ENCODE assay signal across 8 cellular contexts in genomic region chr9:99266136-99267023, GRCh38. TPM values are rescaled to one million over a fixed set of nuclear protein-coding genes. Genes with fewer than 3 reads are reported as not detected.
DNase-seq lines count a peak whose midpoint lies in the region; ATAC-seq and TF ChIP-seq lines count a peak whose summit lies in the region.

No MANE protein-coding gene starts in this region.

- DNase-seq in DMS79 (lab: John Stamatoyannopoulos, UW) (peak; percentile 3), LHCN-M2 (ENCODE audit: low read depth) (peak; percentile 45), SK-N-SH (peak; percentile 74), heart left ventricle (peak; percentile 63 to 79 (median 66)), pulmonary artery endothelial cell (ENCODE audit: low read depth, low spot score) (peak; percentile 8), COLO829 (ENCODE audit: low spot score) (no peak)
- DNase-seq in activated naive CD8-positive, alpha-beta T cell treated with anti-CD3 and anti-CD28 coated beads for 36 hours, result peak; percentile 76

- H3K9me2 ChIP-seq in SK-N-SH, result no peaks in the 10 kb centered on the region

- ATAC-seq in GM21619 (IDR thresholded peaks at IDR 0.05; ENCODE audit: unreplicated experiment), result peak; percentile 57
- ATAC-seq in heart left ventricle, result peak; percentile 55 to 88 (median 82)

- H3K27me3 Mint-ChIP-seq in activated naive CD8-positive, alpha-beta T cell treated with anti-CD3 and anti-CD28 coated beads for 36 hours, result peaks cover 4% of the 10 kb centered on the region

- no peak overlapping the region for H3K9ac ChIP-seq in SK-N-SH

- no peak overlapping the region; a peak in 1 of 4 replicates for H3K4me3 ChIP-seq in SK-N-SH (ENCODE audit: low read depth in 2 of 2, low read length in 1 of 2)
- H3K4me3 ChIP-seq in heart left ventricle, result no peak overlapping the region

- H3K4me2 ChIP-seq in SK-N-SH, result no peak overlapping the region

- POLR2A ChIA-PET in SK-N-SH (lab: Yijun Ruan, JAX), result no interaction called here

- peak; percentile 94 for TF ChIP-seq RAD21 in SK-N-SH (IDR thresholded peaks at IDR 0.05; ENCODE audit: low read length)

- peak overlapping the region; percentile 53 for H3K4me3 Mint-ChIP-seq in activated naive CD8-positive, alpha-beta T cell treated with anti-CD3 and anti-CD28 coated beads for 36 hours

- H2AFZ ChIP-seq in SK-N-SH (ENCODE audit: low read depth), result no peak overlapping the region

- H4K20me1 ChIP-seq in SK-N-SH (ENCODE audit: insufficient read depth), result no peaks in the 10 kb centered on the region

- H3K79me2 ChIP-seq in SK-N-SH (ENCODE audit: insufficient read depth), result no peaks in the 10 kb centered on the region

- 32% methylated on average over 18 of the region's 18 CpGs for WGBS in SK-N-SH (ENCODE audit: low lambda C conversion rate)
- 19 to 23% (median 20%) methylated on average over 16 to 18 of the region's 18 CpGs for WGBS in heart left ventricle, 4 donors

- no peak for TF ChIP-seq EP300 in SK-N-SH (IDR thresholded peaks at IDR 0.05; ENCODE audit: borderline replicate concordance in 1 of 2, low read depth in 1 of 2, low read length in 1 of 2)

- peaks cover 0 to 3% of the 10 kb centered on the region in 2 experiments; a peak in 1 of 4 replicates for H3K4me1 ChIP-seq in SK-N-SH (ENCODE audit: control insufficient read depth in 1 of 2, insufficient read depth in 2 of 2, low read depth in 1 of 2, low read length in 1 of 2)
- H3K4me1 ChIP-seq in heart left ventricle, result peaks cover 0 to 10% (median 2%) of the 10 kb centered on the region in 12 donors

- no peaks in the 10 kb centered on the region for H3K27me3 ChIP-seq in SK-N-SH (ENCODE audit: insufficient read depth)
- no peaks in the 10 kb centered on the region for H3K27me3 ChIP-seq in heart left ventricle

- intact Hi-C loops in heart left ventricle (cut with DNase I), result loop anchor here in 3 of 10 donors (5.0 to 10.0 kb wide), 5 partner anchors 79 to 758 kb away; partner anchors contain the start of gene NR4A3 (in 2 of the 3)

- TF ChIP-seq CTCF in SK-N-SH (IDR thresholded peaks at IDR 0.05) (peak; percentile 93), heart left ventricle (IDR thresholded peaks at IDR 0.05) (peak; percentile 65 to 90 (median 78))

- H3K9me3 ChIP-seq in SK-N-SH (no peaks in the 10 kb centered on the region), heart left ventricle (no peaks in the 10 kb centered on the region)

- H3K36me3 Mint-ChIP-seq in activated naive CD8-positive, alpha-beta T cell treated with anti-CD3 and anti-CD28 coated beads for 36 hours, result no peaks in the 10 kb centered on the region

- H3K9me3 Mint-ChIP-seq in activated naive CD8-positive, alpha-beta T cell treated with anti-CD3 and anti-CD28 coated beads for 36 hours, result no peaks in the 10 kb centered on the region

- H3K27ac ChIP-seq in SK-N-SH (ENCODE audit: low read depth in 2 of 2, low read length in 1 of 2) (no peak overlapping the region), heart left ventricle (no peak overlapping the region)

- H3K36me3 ChIP-seq in SK-N-SH (replicated peaks in 1 of 2; ENCODE audit: control insufficient read depth in 1 of 2, insufficient read depth in 2 of 2, low read length in 1 of 2) (no peaks in the 10 kb centered on the region), heart left ventricle (no peaks in the 10 kb centered on the region)

- H3F3A ChIP-seq in SK-N-SH (replicated peaks; ENCODE audit: insufficient read depth), result peaks cover 16% of the 10 kb centered on the region

- CTCF ChIA-PET in SK-N-SH (lab: Yijun Ruan, JAX), result interaction anchor here (0.5 to 2.3 kb wide), 14 partner anchors 9 to 1058 kb away, joined by 3 to 11 read pairs (median 3); no protein-coding TSS in a partner anchor

- peaks cover 26% of the 10 kb centered on the region for H3K4me1 Mint-ChIP-seq in activated naive CD8-positive, alpha-beta T cell treated with anti-CD3 and anti-CD28 coated beads for 36 hours

- H3K27ac Mint-ChIP-seq in activated naive CD8-positive, alpha-beta T cell treated with anti-CD3 and anti-CD28 coated beads for 36 hours, result peak overlapping the region; percentile 73

- no peak for TF ChIP-seq POLR2A in heart left ventricle (IDR thresholded peaks at IDR 0.05)

TF ChIP-seq in SK-N-SH, 30 proteins besides CTCF, POLR2A, EP300 and RAD21 (continues in another document):
- peak; percentile 43; the same call in 1 of the 2 replicates for TF ChIP-seq MXI1 (IDR thresholded peaks at IDR 0.05; ENCODE audit: low read depth, low read length)
- TF ChIP-seq TEAD4 (IDR thresholded peaks at IDR 0.05; ENCODE audit: borderline replicate concordance, insufficient read depth), result no peak
- TF ChIP-seq MEF2A (IDR thresholded peaks at IDR 0.05; ENCODE audit: borderline replicate concordance, low read depth), result no peak
- no peak for TF ChIP-seq NFIC (IDR thresholded peaks at IDR 0.05; ENCODE audit: borderline replicate concordance)
- no peak for TF ChIP-seq GABPA (IDR thresholded peaks at IDR 0.05; ENCODE audit: low read depth)
- no peak for TF ChIP-seq TAF1 (IDR thresholded peaks at IDR 0.05; ENCODE audit: borderline replicate concordance, low read depth, low read length)
- no peak for TF ChIP-seq ZBTB33 (IDR thresholded peaks at IDR 0.05; ENCODE audit: borderline replicate concordance, low read depth)
- TF ChIP-seq RXRA (IDR thresholded peaks at IDR 0.05; ENCODE audit: borderline replicate concordance, low read depth), result no peak
- no peak for TF ChIP-seq FOXM1 (IDR thresholded peaks at IDR 0.05; ENCODE audit: low read depth)
- no peak; the same call in 1 of the 2 replicates for TF ChIP-seq USF1 (IDR thresholded peaks at IDR 0.05; ENCODE audit: borderline replicate concordance, low read depth)
- no peak for TF ChIP-seq SIN3A (IDR thresholded peaks at IDR 0.05; ENCODE audit: borderline replicate concordance, low read depth, low read length)
- no peak for TF ChIP-seq RFX5 (IDR thresholded peaks at IDR 0.05; ENCODE audit: low read length)
- TF ChIP-seq EZH2phosphoT487 (IDR thresholded peaks at IDR 0.05; ENCODE audit: borderline replicate concordance, low read depth), result no peak
- TF ChIP-seq SMC3 (IDR thresholded peaks at IDR 0.05; ENCODE audit: low read depth, low read length), result peak; percentile 88
- 0 out of 2 replicates have a peak, but pooled peaks have one; percentile 23 for TF ChIP-seq FOXJ3 (CRISPR knock-in tag; IDR thresholded peaks at IDR 0.05)
- no peak for TF ChIP-seq TCF12 (IDR thresholded peaks at IDR 0.05)
- TF ChIP-seq GATA2 (CRISPR knock-in tag; IDR thresholded peaks at IDR 0.05), result no peak
- no peak for TF ChIP-seq FOSL2 (IDR thresholded peaks at IDR 0.05; ENCODE audit: borderline replicate concordance, low read depth)
- TF ChIP-seq NRF1 (IDR thresholded peaks at IDR 0.05; ENCODE audit: low read depth, low read length), result no peak
- no peak for TF ChIP-seq ELF1 (IDR thresholded peaks at IDR 0.05)
- TF ChIP-seq MAX (IDR thresholded peaks at IDR 0.05; ENCODE audit: low read depth), result peak; percentile 76

RNA-seq across cellular contexts. Expression of gene SEC61B, which starts 44.3 kb away (rescaled TPM):
- total RNA-seq in LHCN-M2 (2014; rRNA removed) (98.8 and 109 TPM in 2 replicates), heart left ventricle (10 to 100 TPM; 29.9 to 62.5 (median 39.5) TPM), pulmonary artery endothelial cell (97.3 and 123 TPM in 2 replicates)
- polyA plus RNA-seq in LHCN-M2 (2012), result 401 TPM
- polyA plus RNA-seq in SK-N-SH (2012; rRNA removed) (154 and 174 TPM in 2 replicates), heart left ventricle (100 to 1,000 TPM in 1 of 2 donors, 10 to 100 TPM in 1; 82.5 to 165 TPM)
- 165 and 169 TPM in 2 replicates for polyA plus RNA-seq in SK-N-SH (2012; cell fraction: cytosol; rRNA removed)
- polyA plus RNA-seq in SK-N-SH (2012; cell fraction: nucleus; rRNA removed), result 63.5 and 75.2 TPM in 2 replicates
- total RNA-seq in activated naive CD8-positive, alpha-beta T cell treated with anti-CD3 and anti-CD28 coated beads for 36 hours, result 100 to 1,000 TPM; 161 to 164 TPM

RNA-seq across cellular contexts. Expression of gene ALG2, which starts 44.6 kb away (rescaled TPM):
- total RNA-seq in LHCN-M2 (2014; rRNA removed) (35.4 and 36.7 TPM in 2 replicates), heart left ventricle (10 to 100 TPM; 13.0 to 21.6 (median 14.8) TPM), pulmonary artery endothelial cell (43.9 and 49.2 TPM in 2 replicates)
- 17.8 TPM for polyA plus RNA-seq in LHCN-M2 (2012)
- polyA plus RNA-seq in SK-N-SH (2012; rRNA removed) (31.6 and 35.6 TPM in 2 replicates), heart left ventricle (10 to 100 TPM in 1 of 2 donors, 1 to 10 TPM in 1; 8.7 to 17.2 TPM)
- polyA plus RNA-seq in SK-N-SH (2012; cell fraction: cytosol; rRNA removed), result 33.3 and 33.7 TPM in 2 replicates
- 29.3 and 39.1 TPM in 2 replicates for polyA plus RNA-seq in SK-N-SH (2012; cell fraction: nucleus; rRNA removed)
- 10 to 100 TPM; 27.3 to 30.3 TPM for total RNA-seq in activated naive CD8-positive, alpha-beta T cell treated with anti-CD3 and anti-CD28 coated beads for 36 hours
